1 cellular context compared by ENCODE assay signal in the genomic region with DNA sequence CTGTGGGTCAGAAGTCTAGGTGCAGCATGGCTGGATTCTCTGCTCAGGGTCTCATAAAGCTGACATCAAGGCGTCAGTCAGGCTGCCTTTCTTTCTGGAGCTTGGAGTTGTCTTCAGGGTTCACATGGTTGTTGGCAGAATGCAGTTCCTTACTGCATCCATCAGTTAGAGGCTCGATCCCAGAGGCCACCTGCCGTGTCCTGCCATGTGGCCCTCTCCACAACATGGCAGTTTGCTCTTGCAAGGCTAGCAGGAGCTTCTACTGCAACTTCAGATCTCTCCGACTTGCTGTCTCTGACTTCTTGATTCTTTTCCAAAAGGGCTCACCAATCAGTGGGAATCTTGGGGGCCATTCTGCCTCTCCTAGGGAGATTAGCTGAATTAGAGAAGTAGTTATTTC.
TF ChIP-seq lines count a peak whose summit lies in the region.

No MANE protein-coding gene starts in this region.

TF ChIP-seq in GM12878, 131 proteins besides CTCF, POLR2A, EP300 and RAD21:
- TF ChIP-seq BCL11A (IDR thresholded peaks at IDR 0.05; ENCODE audit: low read depth, low read length): no peak
- no peak for TF ChIP-seq GATAD2B (conservative IDR thresholded peaks at IDR 0.05; ENCODE audit: low read depth)
- no peak for TF ChIP-seq SPI1 (IDR thresholded peaks at IDR 0.05; ENCODE audit: borderline replicate concordance, insufficient read depth, low read depth, low read length)
- TF ChIP-seq EZH2 (IDR thresholded peaks at IDR 0.05; ENCODE audit: borderline replicate concordance, control insufficient read depth, low read depth, low read length): no peak
- TF ChIP-seq, protein P1, sequence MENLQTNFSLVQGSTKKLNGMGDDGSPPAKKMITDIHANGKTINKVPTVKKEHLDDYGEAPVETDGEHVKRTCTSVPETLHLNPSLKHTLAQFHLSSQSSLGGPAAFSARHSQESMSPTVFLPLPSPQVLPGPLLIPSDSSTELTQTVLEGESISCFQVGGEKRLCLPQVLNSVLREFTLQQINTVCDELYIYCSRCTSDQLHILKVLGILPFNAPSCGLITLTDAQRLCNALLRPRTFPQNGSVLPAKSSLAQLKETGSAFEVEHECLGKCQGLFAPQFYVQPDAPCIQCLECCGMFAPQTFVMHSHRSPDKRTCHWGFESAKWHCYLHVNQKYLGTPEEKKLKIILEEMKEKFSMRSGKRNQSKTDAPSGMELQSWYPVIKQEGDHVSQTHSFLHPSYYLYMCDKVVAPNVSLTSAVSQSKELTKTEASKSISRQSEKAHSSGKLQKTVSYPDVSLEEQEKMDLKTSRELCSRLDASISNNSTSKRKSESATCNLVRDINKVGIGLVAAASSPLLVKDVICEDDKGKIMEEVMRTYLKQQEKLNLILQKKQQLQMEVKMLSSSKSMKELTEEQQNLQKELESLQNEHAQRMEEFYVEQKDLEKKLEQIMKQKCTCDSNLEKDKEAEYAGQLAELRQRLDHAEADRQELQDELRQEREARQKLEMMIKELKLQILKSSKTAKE (IDR thresholded peaks at IDR 0.05; ENCODE audit: low read depth, poor library complexity, severe bottlenecking): no peak
- TF ChIP-seq BMI1 (IDR thresholded peaks at IDR 0.05; ENCODE audit: borderline replicate concordance): no peak
- no peak for TF ChIP-seq CHD2 (IDR thresholded peaks at IDR 0.05; ENCODE audit: borderline replicate concordance, low read depth, low read length)
- no peak for TF ChIP-seq ZBED1 (IDR thresholded peaks at IDR 0.05; ENCODE audit: borderline replicate concordance)
- no peak for TF ChIP-seq CBX3 (IDR thresholded peaks at IDR 0.05; ENCODE audit: borderline replicate concordance, low read depth)
- TF ChIP-seq NBN (IDR thresholded peaks at IDR 0.05): no peak
- TF ChIP-seq NR2C1 (IDR thresholded peaks at IDR 0.05): no peak
- no peak for TF ChIP-seq SREBF2 (IDR thresholded peaks at IDR 0.05; ENCODE audit: low read length)
